ENCODE assay signal across 25 cellular contexts in genomic region chr3:31035681-31036080, GRCh38.
"Had no signal": no experiment of that assay in that cellular context is flagged by ENCODE, and none has a peak within 500 bp of the region (broad histone marks: within the 10 kb centered on the region; RNA-seq: fewer than 3 reads in every experiment).

No MANE protein-coding gene starts in this region.

- ATAC-seq: activated CD4-positive, alpha-beta T cell treated with anti-CD3 and anti-CD28 coated beads for 36 hours; activated CD8-positive, alpha-beta T cell treated with anti-CD3 and anti-CD28 coated beads, Interleukin-2, amount 10 ng/mL, durations not matched to agents 7 days and 5 days; body of pancreas; left colon; lower lobe of right lung; right cardiac atrium had no signal

- H3K4me3 ChIP-seq: adrenal gland, body of pancreas, coronary artery, esophagus muscularis mucosa, lower lobe of right lung, prostate gland, smooth muscle cell, transverse colon had no signal

- DNase-seq: activated CD4-positive, alpha-beta T cell treated with anti-CD3 and anti-CD28 coated beads for 36 hours; activated CD8-positive, alpha-beta memory T cell treated with anti-CD3 and anti-CD28 coated beads, Interleukin-2, amount 50 U/mL, for 4 hours; activated CD8-positive, alpha-beta T cell treated with anti-CD3 and anti-CD28 coated beads, Interleukin-2, amount 10 ng/mL, durations not matched to agents 7 days and 5 days; activated effector memory CD4-positive, alpha-beta T cell treated with anti-CD3 and anti-CD28 coated beads, Interleukin-2, amount 50 U/mL, for 16 hours; activated T-cell treated with anti-CD3 and anti-CD28 coated beads, Interleukin-2, amount 50 U/mL, for 48 hours; adrenal gland; body of pancreas; central memory CD4-positive, alpha-beta T cell; effector CD4-positive, alpha-beta T cell; foreskin melanocyte; head of caudate nucleus; left colon; lower lobe of right lung; midbrain; right cardiac atrium; stimulated activated CD4-positive, alpha-beta T cell treated with anti-CD3 and anti-CD28 coated beads, Interleukin-4, amount 100 ng/mL, for 4 hours; stimulated activated CD8-positive, alpha-beta memory T cell treated with anti-CD3 and anti-CD28 coated beads, Interleukin-4, amount 100 ng/mL, for 48 hours; stimulated activated naive CD4-positive, alpha-beta T cell treated with Interleukin-2 at 50 U/mL for 16 hours; substantia nigra; T-helper 9 cell; transverse colon had no signal
